In the genomic region with DNA sequence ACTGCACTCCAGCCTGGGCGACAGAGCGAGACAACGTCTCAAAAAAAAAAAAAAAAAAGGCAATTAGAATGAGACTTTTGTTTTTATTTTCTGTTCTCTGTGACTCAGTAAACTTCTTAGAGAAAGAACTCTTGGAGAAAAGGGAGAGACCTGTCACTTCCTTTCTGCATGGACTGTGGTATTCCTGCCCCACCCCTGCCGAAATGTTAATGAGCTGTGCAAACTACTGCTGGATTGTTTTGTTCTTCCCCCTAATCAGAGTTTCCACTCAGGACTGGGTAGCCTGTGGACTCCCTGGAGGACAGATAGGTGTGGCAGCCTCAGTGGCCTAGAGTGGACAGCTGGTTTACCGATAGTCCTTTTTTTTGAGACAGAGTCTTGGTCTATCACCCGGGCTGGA, we compare ENCODE assay signal across 21 cellular contexts. TPM values are rescaled to one million over a fixed set of nuclear protein-coding genes. Genes with fewer than 3 reads are reported as not detected.
DNase-seq lines count a peak whose midpoint lies in the region; ATAC-seq, FAIRE-seq and TF ChIP-seq lines count a peak whose summit lies in the region.
"Had no signal": no experiment of that assay in that cellular context is flagged by ENCODE, and none has a peak within 500 bp of the region (broad histone marks: within the 10 kb centered on the region; RNA-seq: fewer than 3 reads in every experiment).

No MANE protein-coding gene starts in this region.

- H4K20me1 ChIP-seq in BLaER1 treated with 17β-estradiol and CSF1 and Interleukin-3, amounts not matched to agents 10 nM and 100 nM, result peaks cover 0 to 9% (median 0%) of the 10 kb centered on the region in 11 experiments; a peak in 7 of 22 replicates
- H4K20me1 ChIP-seq in osteoblast (ENCODE audit: insufficient read depth, low read length) (peaks cover 18% of the 10 kb centered on the region), HepG2 (ENCODE audit: insufficient read depth, low read length) (no peaks in the 10 kb centered on the region)

- peak overlapping the region in 8 of 11 experiments; percentile 12 to 54 (median 36); a peak in 11 of 22 replicates for H3K9ac ChIP-seq in BLaER1 treated with 17β-estradiol and CSF1 and Interleukin-3, amounts not matched to agents 10 nM and 100 nM
- H3K9ac ChIP-seq in HepG2 (ENCODE audit: insufficient read depth, low read depth, low read length), result no peak overlapping the region

- H3K79me2 ChIP-seq in osteoblast (ENCODE audit: insufficient read depth, low read length), result peaks cover 50% of the 10 kb centered on the region
- H3K79me2 ChIP-seq in HepG2 (ENCODE audit: insufficient read depth, low read length), result no peaks in the 10 kb centered on the region

- no peak overlapping the region for H3K4me3 ChIP-seq in BLaER1 treated with 17β-estradiol and CSF1 and Interleukin-3, amounts not matched to agents 10 nM and 100 nM
- no peak overlapping the region for H3K4me3 ChIP-seq in esophagus (ENCODE audit: low read depth in 1 of 2, low read length in 2 of 2)
- H3K4me3 ChIP-seq in osteoblast (ENCODE audit: insufficient read depth, low read length), result no peak overlapping the region
- H3K4me3 ChIP-seq in HepG2 (replicated peaks in 1 of 3; ENCODE audit: insufficient read depth in 1 of 3, low read depth in 2 of 3, low read length in 3 of 3), result no peak overlapping the region
- H3K4me3 ChIP-seq: hepatocyte, right lobe of liver had no signal

- H3K4me2 ChIP-seq in BLaER1 treated with 17β-estradiol and CSF1 and Interleukin-3, amounts not matched to agents 10 nM and 100 nM, result peak overlapping the region; percentile 31 to 84 (median 66)
- H3K4me2 ChIP-seq in osteoblast (ENCODE audit: insufficient read depth, low read length), result no peak overlapping the region
- no peak overlapping the region for H3K4me2 ChIP-seq in HepG2 (ENCODE audit: low read depth, low read length)
- H3K4me2 ChIP-seq: hepatocyte had no signal

- ATAC-seq in HepG2 (no peak), T-cell (replicated peaks in 1 of 4) (no peak), HG02610 (IDR thresholded peaks at IDR 0.05; ENCODE audit: unreplicated experiment) (no peak)
- ATAC-seq: T-helper 17 cell had no signal

- H3K4me3 Mint-ChIP-seq in T-cell, result no peak overlapping the region
- H3K4me3 Mint-ChIP-seq: activated naive CD4-positive, alpha-beta T cell treated with anti-CD3 and anti-CD28 coated beads, Interleukin-2, amount 10 ng/mL, durations not matched to agents 7 days and 5 days; T-helper 17 cell had no signal

- TF ChIP-seq CTCF in osteoblast (IDR thresholded peaks at IDR 0.05; ENCODE audit: extremely low read depth, low read depth, low read length) (no peak), HepG2 (CRISPR knock-in tag; IDR thresholded peaks at IDR 0.05) (no peak)

- H3K36me3 ChIP-seq in BLaER1 treated with 17β-estradiol and CSF1 and Interleukin-3, amounts not matched to agents 10 nM and 100 nM, result peaks cover 0 to 26% (median 10%) of the 10 kb centered on the region in 11 experiments; a peak in 14 of 22 replicates
- H3K36me3 ChIP-seq in esophagus (ENCODE audit: control insufficient read depth in 2 of 2, insufficient read depth in 2 of 2, low read length in 1 of 2), result no peaks in the 10 kb centered on the region
- H3K36me3 ChIP-seq in osteoblast (ENCODE audit: insufficient read depth, low read length), result no peaks in the 10 kb centered on the region
- no peaks in the 10 kb centered on the region for H3K36me3 ChIP-seq in HepG2 (replicated peaks in 1 of 2; ENCODE audit: control insufficient read depth in 1 of 2, insufficient read depth in 2 of 2, low read length in 2 of 2)
- H3K36me3 ChIP-seq: right lobe of liver had no signal

- 59 to 69% methylated on average over 6 of the region's 6 CpGs for WGBS in esophagus, 2 donors
- 95% methylated on average over 6 of the region's 6 CpGs for WGBS in HepG2 (ENCODE audit: low lambda C conversion rate)

- TF ChIP-seq EP300 in HepG2 (IDR thresholded peaks at IDR 0.05; ENCODE audit: low read depth in 2 of 2, low read length in 2 of 2) (no peak), HepG2 (CRISPR knock-in tag; IDR thresholded peaks at IDR 0.05; ENCODE audit: borderline replicate concordance) (no peak)

- intact Hi-C loops in HepG2 (cut with micrococcal nuclease; ENCODE audit: unreplicated experiment), result no loop called here

- no peak overlapping the region for H3K27ac Mint-ChIP-seq in T-cell
- H3K27ac Mint-ChIP-seq: activated naive CD4-positive, alpha-beta T cell treated with anti-CD3 and anti-CD28 coated beads, Interleukin-2, amount 10 ng/mL, durations not matched to agents 7 days and 5 days had no signal

- H3K27me3 Mint-ChIP-seq in T-cell, result no peaks in the 10 kb centered on the region
- H3K27me3 Mint-ChIP-seq: activated naive CD4-positive, alpha-beta T cell treated with anti-CD3 and anti-CD28 coated beads, Interleukin-2, amount 10 ng/mL, durations not matched to agents 7 days and 5 days; T-helper 17 cell had no signal

- no peak for FAIRE-seq in HepG2 (lab: Jason Lieb, UNC)
- FAIRE-seq: HTR-8/SVneo had no signal

- H3K9me3 Mint-ChIP-seq in T-cell, result no peaks in the 10 kb centered on the region
- H3K9me3 Mint-ChIP-seq: activated naive CD4-positive, alpha-beta T cell treated with anti-CD3 and anti-CD28 coated beads, Interleukin-2, amount 10 ng/mL, durations not matched to agents 7 days and 5 days had no signal

- TF ChIP-seq RAD21 in HepG2 (CRISPR knock-in tag; IDR thresholded peaks at IDR 0.05), result no peak

- peaks cover 7% of the 10 kb centered on the region for H3K36me3 Mint-ChIP-seq in T-cell
- H3K36me3 Mint-ChIP-seq: activated naive CD4-positive, alpha-beta T cell treated with anti-CD3 and anti-CD28 coated beads, Interleukin-2, amount 10 ng/mL, durations not matched to agents 7 days and 5 days had no signal

- POLR2A ChIA-PET in HepG2 (lab: Yijun Ruan, JAX), result no interaction called here
- POLR2A ChIA-PET in T-cell (lab: Charles Lee), result interaction anchor here (0.6 to 0.7 kb wide), 2 partner anchors 113 to 809 kb away, joined by 3 to 7 read pairs; no protein-coding TSS in a partner anchor

- peaks cover 0 to 9% (median 7%) of the 10 kb centered on the region in 11 experiments; a peak in 10 of 22 replicates for H3K9me3 ChIP-seq in BLaER1 treated with 17β-estradiol and CSF1 and Interleukin-3, amounts not matched to agents 10 nM and 100 nM (replicated peaks in 1 of 11)
- H3K9me3 ChIP-seq in esophagus (ENCODE audit: control insufficient read depth in 2 of 2, insufficient read depth in 1 of 2, low read depth in 1 of 2, low read length in 1 of 2), result no peaks in the 10 kb centered on the region
- no peaks in the 10 kb centered on the region for H3K9me3 ChIP-seq in osteoblast (ENCODE audit: low read depth, low read length)
- H3K9me3 ChIP-seq in HepG2 (ENCODE audit: low read length), result no peaks in the 10 kb centered on the region
- H3K9me3 ChIP-seq: right lobe of liver had no signal

- peaks cover 0 to 26% (median 15%) of the 10 kb centered on the region in 3 donors for H3K4me1 Mint-ChIP-seq in T-cell

- peak overlapping the region in 10 of 11 experiments; percentile 19 to 69 (median 54); a peak in 18 of 22 replicates for H3K27ac ChIP-seq in BLaER1 treated with 17β-estradiol and CSF1 and Interleukin-3, amounts not matched to agents 10 nM and 100 nM
- H3K27ac ChIP-seq in esophagus (ENCODE audit: low read depth in 2 of 2, low read length in 1 of 2) (peak overlapping the region; percentile 34 to 70), osteoblast (ENCODE audit: low read depth, low read length) (no peak overlapping the region), HepG2 (ENCODE audit: extremely low read length, insufficient read depth, low read length) (no peak overlapping the region)
- H3K27ac ChIP-seq: hepatocyte, right lobe of liver had no signal

- no peaks in the 10 kb centered on the region for H3K27me3 ChIP-seq in BLaER1 treated with 17β-estradiol and CSF1 and Interleukin-3, amounts not matched to agents 10 nM and 100 nM
- no peaks in the 10 kb centered on the region for H3K27me3 ChIP-seq in esophagus (ENCODE audit: control insufficient read depth in 1 of 2, insufficient read depth in 2 of 2, low read length in 2 of 2)
- no peaks in the 10 kb centered on the region for H3K27me3 ChIP-seq in osteoblast (ENCODE audit: insufficient read depth, low read length)
- no peaks in the 10 kb centered on the region for H3K27me3 ChIP-seq in HepG2 (ENCODE audit: control insufficient read depth in 1 of 2, insufficient read depth in 2 of 2, low read length in 2 of 2)
- H3K27me3 ChIP-seq: hepatocyte, right lobe of liver had no signal

- peak; percentile 38 for DNase-seq in M059J (ENCODE audit: low read depth)
- DNase-seq in osteoblast (ENCODE audit: insufficient read length, low spot score, missing footprints), result peak; percentile 30
- DNase-seq in HepG2 (ENCODE audit: low spot score), result no peak
- no peak for DNase-seq in NCI-H1694 (lab: John Stamatoyannopoulos, UW)
- DNase-seq in T-cell, result no peak
- DNase-seq: activated CD4-positive, alpha-beta T cell treated with anti-CD3 and anti-CD28 coated beads, Interleukin-2, amount 50 U/mL, for 1 hour; activated naive CD4-positive, alpha-beta T cell treated with anti-CD3 and anti-CD28 coated beads, Interleukin-2, amount 10 ng/mL, durations not matched to agents 7 days and 5 days; cortex of kidney; NCI-H187 treated with DMSO at 0.1 percent for 48 hours; NCI-H510A; right lobe of liver; SHP77 treated with DMSO at 0.1 percent for 48 hours; T-helper 17 cell had no signal

- no peak for TF ChIP-seq POLR2A in HepG2 (IDR thresholded peaks at IDR 0.05; ENCODE audit: insufficient read depth in 1 of 2, low read depth in 2 of 2, low read length in 2 of 2)

- no peak overlapping the region for H2AFZ ChIP-seq in osteoblast (ENCODE audit: low read length)
- no peak overlapping the region for H2AFZ ChIP-seq in HepG2 (ENCODE audit: low read length)
- H2AFZ ChIP-seq: hepatocyte had no signal

- CTCF ChIA-PET in HepG2 (lab: Yijun Ruan, JAX; ENCODE audit: low intra/inter-chr PET ratio, low total read pairs) (no interaction called here), T-cell (lab: Charles Lee) (interaction anchor here in 1 of 2 donors (0.5 to 0.6 kb wide), 2 partner anchors 78 to 160 kb away, joined by 3 read pairs; a partner anchor contains a TSS)

- no TSS peak for BruUV-seq in HepG2 (replicated peaks; lab: Mats Ljungman, UMichigan)

- in situ Hi-C loops in HepG2 (cut with HindIII; ENCODE audit: extremely low pct_ligation_motif_present, low pct_unique_long_range_greater_than_20kb), result no loop called here

- peaks cover 56 to 74% (median 64%) of the 10 kb centered on the region in 10 experiments for H3K4me1 ChIP-seq in BLaER1 treated with 17β-estradiol and CSF1 and Interleukin-3, amounts not matched to agents 10 nM and 100 nM
- H3K4me1 ChIP-seq in esophagus (ENCODE audit: control insufficient read depth in 2 of 2, insufficient read depth in 2 of 2, low read length in 1 of 2) (peaks cover 0 to 8% of the 10 kb centered on the region in 2 donors), osteoblast (ENCODE audit: insufficient read depth, low read length) (no peaks in the 10 kb centered on the region), HepG2 (ENCODE audit: insufficient read depth, low read length) (peaks cover 24% of the 10 kb centered on the region)
- H3K4me1 ChIP-seq: right lobe of liver had no signal

RNA-seq across cellular contexts. Expression of a gene that starts 7.2 kb away (rescaled TPM):
- 166 and 215 TPM in 2 replicates for total RNA-seq in M059J (2014; rRNA removed; shearing (Covaris generic))
- polyA plus RNA-seq in esophagus (10 to 100 TPM; 35.9 to 39.6 TPM), HepG2 (2011; rRNA removed) (34.4 and 40.2 TPM in 2 replicates)
- total RNA-seq in osteoblast (86.0 and 113 TPM in 2 replicates), HepG2 (2016; rRNA removed; fragmentation: Illumina TruSeq; extraction: Trizol) (15.5 and 29.2 TPM in 2 replicates), T-cell (10 to 100 TPM; 31.6 to 38.2 (median 36.1) TPM)
- 11.6 and 13.4 TPM in 2 replicates for total RNA-seq in HepG2 (2016; cell fraction: cytosol; rRNA removed; fragmentation: Illumina TruSeq; extraction: Trizol; ENCODE audit: low read depth)
- 15.3 and 31.7 TPM in 2 replicates for total RNA-seq in HepG2 (2016; cell fraction: insoluble cytoplasmic fraction; rRNA removed; fragmentation: Illumina TruSeq; extraction: Trizol)
- total RNA-seq in HepG2 (2016; cell fraction: membrane; rRNA removed; fragmentation: Illumina TruSeq; extraction: Trizol), result 31.9 and 37.8 TPM in 2 replicates
- total RNA-seq in HepG2 (2016; cell fraction: nucleus; rRNA removed; fragmentation: Illumina TruSeq; extraction: Trizol), result 27.3 and 30.0 TPM in 2 replicates
- 26.3 and 36.7 TPM in 2 replicates for polyA plus RNA-seq in HepG2 (2011; cell fraction: cytosol; rRNA removed)
- 59.9 and 63.5 TPM in 2 replicates for polyA plus RNA-seq in HepG2 (2011; cell fraction: nucleus; rRNA removed)
- 41.7 and 43.9 TPM in 2 replicates for polyA plus RNA-seq in HepG2 (2012)
- polyA plus RNA-seq in HepG2 (2016; cell fraction: cytosol; fragmentation: Illumina TruSeq; extraction: Trizol; ENCODE audit: low read depth), result 14.9 and 22.9 TPM in 2 replicates
- 19.9 and 25.2 TPM in 2 replicates for polyA plus RNA-seq in HepG2 (2016; cell fraction: insoluble cytoplasmic fraction; fragmentation: Illumina TruSeq; extraction: Trizol; ENCODE audit: low read depth)
- 32.6 and 36.0 TPM in 2 replicates for polyA plus RNA-seq in HepG2 (2016; cell fraction: membrane; fragmentation: Illumina TruSeq; extraction: Trizol; ENCODE audit: low read depth)
- 60.5 and 64.6 TPM in 2 replicates for polyA plus RNA-seq in HepG2 (2016; cell fraction: nucleus; fragmentation: Illumina TruSeq; extraction: Trizol; ENCODE audit: insufficient read depth, low read depth)
- polyA minus RNA-seq in HepG2 (2011; rRNA and poly(A)+ RNA removed; ENCODE audit: low replicate concordance), result 12.9 and 44.2 TPM in 2 replicates
- polyA minus RNA-seq in HepG2 (2011; cell fraction: cytosol; rRNA and poly(A)+ RNA removed), result 18.8 and 24.3 TPM in 2 replicates
- polyA minus RNA-seq in HepG2 (2011; cell fraction: nucleus; rRNA and poly(A)+ RNA removed), result 14.2 and 16.0 TPM in 2 replicates

RNA-seq across cellular contexts. Expression of a gene that starts 12.6 kb away (rescaled TPM):
- 15.0 and 15.8 TPM in 2 replicates for total RNA-seq in M059J (2014; rRNA removed; shearing (Covaris generic))
- polyA plus RNA-seq in esophagus, result 100 to 1,000 TPM in 1 of 2 donors, 10 to 100 TPM in 1; 37.0 to 102 TPM
- total RNA-seq in osteoblast, result 44.8 and 46.0 TPM in 2 replicates
- total RNA-seq in HepG2 (2016; rRNA removed; fragmentation: Illumina TruSeq; extraction: Trizol), result 37.3 and 56.9 TPM in 2 replicates
- 25.5 and 29.1 TPM in 2 replicates for total RNA-seq in HepG2 (2016; cell fraction: cytosol; rRNA removed; fragmentation: Illumina TruSeq; extraction: Trizol; ENCODE audit: low read depth)
- total RNA-seq in HepG2 (2016; cell fraction: insoluble cytoplasmic fraction; rRNA removed; fragmentation: Illumina TruSeq; extraction: Trizol), result 43.9 and 57.2 TPM in 2 replicates
- total RNA-seq in HepG2 (2016; cell fraction: membrane; rRNA removed; fragmentation: Illumina TruSeq; extraction: Trizol), result 16.2 and 21.8 TPM in 2 replicates
- 54.3 and 62.8 TPM in 2 replicates for total RNA-seq in HepG2 (2016; cell fraction: nucleus; rRNA removed; fragmentation: Illumina TruSeq; extraction: Trizol)
- 48.7 and 49.0 TPM in 2 replicates for polyA plus RNA-seq in HepG2 (2011; rRNA removed)
- polyA plus RNA-seq in HepG2 (2011; cell fraction: cytosol; rRNA removed), result 15.2 and 20.9 TPM in 2 replicates
- 310 and 328 TPM in 2 replicates for polyA plus RNA-seq in HepG2 (2011; cell fraction: nucleus; rRNA removed)
- 47.0 and 48.8 TPM in 2 replicates for polyA plus RNA-seq in HepG2 (2012)
- polyA plus RNA-seq in HepG2 (2016; cell fraction: cytosol; fragmentation: Illumina TruSeq; extraction: Trizol; ENCODE audit: low read depth), result 11.6 and 12.4 TPM in 2 replicates
- polyA plus RNA-seq in HepG2 (2016; cell fraction: insoluble cytoplasmic fraction; fragmentation: Illumina TruSeq; extraction: Trizol; ENCODE audit: low read depth), result 45.6 and 50.0 TPM in 2 replicates
- polyA plus RNA-seq in HepG2 (2016; cell fraction: membrane; fragmentation: Illumina TruSeq; extraction: Trizol; ENCODE audit: low read depth), result 10.2 and 11.6 TPM in 2 replicates
- polyA plus RNA-seq in HepG2 (2016; cell fraction: nucleus; fragmentation: Illumina TruSeq; extraction: Trizol; ENCODE audit: insufficient read depth, low read depth), result 113 and 119 TPM in 2 replicates
- 17.1 and 19.6 TPM in 2 replicates for polyA minus RNA-seq in HepG2 (2011; rRNA and poly(A)+ RNA removed; ENCODE audit: low replicate concordance)
- 6.7 and 10.6 TPM in 2 replicates for polyA minus RNA-seq in HepG2 (2011; cell fraction: cytosol; rRNA and poly(A)+ RNA removed)
- 142 and 151 TPM in 2 replicates for polyA minus RNA-seq in HepG2 (2011; cell fraction: nucleus; rRNA and poly(A)+ RNA removed)
- 100 to 1,000 TPM; 134 to 170 (median 158) TPM for total RNA-seq in T-cell

RNA-seq across cellular contexts. Expression of a gene that starts 33.9 kb away (rescaled TPM):
- not detected in 2 replicates for total RNA-seq in M059J (2014; rRNA removed; shearing (Covaris generic))
- 1 to 10 TPM; 6.3 to 7.9 TPM for polyA plus RNA-seq in esophagus
- 0.36 and 0.59 TPM in 2 replicates for total RNA-seq in osteoblast
- not detected in 2 replicates for total RNA-seq in HepG2 (2016; rRNA removed; fragmentation: Illumina TruSeq; extraction: Trizol)
- total RNA-seq in HepG2 (2016; cell fraction: cytosol; rRNA removed; fragmentation: Illumina TruSeq; extraction: Trizol; ENCODE audit: low read depth), result not detected in 2 replicates
- not detected in 2 replicates for total RNA-seq in HepG2 (2016; cell fraction: insoluble cytoplasmic fraction; rRNA removed; fragmentation: Illumina TruSeq; extraction: Trizol)
- total RNA-seq in HepG2 (2016; cell fraction: membrane; rRNA removed; fragmentation: Illumina TruSeq; extraction: Trizol), result not detected in 2 replicates
- total RNA-seq in HepG2 (2016; cell fraction: nucleus; rRNA removed; fragmentation: Illumina TruSeq; extraction: Trizol), result not detected in 2 replicates
- 0.11 and 0.24 TPM in 2 replicates for polyA plus RNA-seq in HepG2 (2011; rRNA removed)
- 0.03 TPM in 2 replicates for polyA plus RNA-seq in HepG2 (2011; cell fraction: cytosol; rRNA removed)
- polyA plus RNA-seq in HepG2 (2011; cell fraction: nucleus; rRNA removed), result 3.2 and 3.4 TPM in 2 replicates
- 0.09 TPM in 2 replicates for polyA plus RNA-seq in HepG2 (2012)
- not detected in 2 replicates for polyA plus RNA-seq in HepG2 (2016; cell fraction: cytosol; fragmentation: Illumina TruSeq; extraction: Trizol; ENCODE audit: low read depth)
- polyA plus RNA-seq in HepG2 (2016; cell fraction: insoluble cytoplasmic fraction; fragmentation: Illumina TruSeq; extraction: Trizol; ENCODE audit: low read depth), result not detected in 2 replicates
- polyA plus RNA-seq in HepG2 (2016; cell fraction: membrane; fragmentation: Illumina TruSeq; extraction: Trizol; ENCODE audit: low read depth), result not detected in 2 replicates
- polyA plus RNA-seq in HepG2 (2016; cell fraction: nucleus; fragmentation: Illumina TruSeq; extraction: Trizol; ENCODE audit: insufficient read depth, low read depth), result not detected in 2 replicates
- polyA minus RNA-seq in HepG2 (2011; rRNA and poly(A)+ RNA removed; ENCODE audit: low replicate concordance), result not detected in 2 replicates
- polyA minus RNA-seq in HepG2 (2011; cell fraction: cytosol; rRNA and poly(A)+ RNA removed), result not detected in 2 replicates
- 0.25 and 0.26 TPM in 2 replicates for polyA minus RNA-seq in HepG2 (2011; cell fraction: nucleus; rRNA and poly(A)+ RNA removed)
- total RNA-seq in T-cell, result under 1 TPM in 1 of 5 donors, not detected in 4; 0.54 TPM
- total RNA-seq: kidney epithelial cell, T-helper 17 cell had no signal

RNA-seq across cellular contexts. Expression of a gene that starts 38.5 kb away (rescaled TPM):
- not detected in 2 replicates for total RNA-seq in M059J (2014; rRNA removed; shearing (Covaris generic))
- under 1 TPM; 0.24 to 0.33 TPM for polyA plus RNA-seq in esophagus
- total RNA-seq in osteoblast, result not detected in 2 replicates
- 0.24 TPM in 1 of 2 replicates, not detected in the other for total RNA-seq in HepG2 (2016; rRNA removed; fragmentation: Illumina TruSeq; extraction: Trizol)
- 0.26 and 0.61 TPM in 2 replicates for total RNA-seq in HepG2 (2016; cell fraction: cytosol; rRNA removed; fragmentation: Illumina TruSeq; extraction: Trizol; ENCODE audit: low read depth)
- total RNA-seq in HepG2 (2016; cell fraction: insoluble cytoplasmic fraction; rRNA removed; fragmentation: Illumina TruSeq; extraction: Trizol), result 0.11 TPM in 1 of 2 replicates, not detected in the other
- 0.21 and 0.31 TPM in 2 replicates for total RNA-seq in HepG2 (2016; cell fraction: membrane; rRNA removed; fragmentation: Illumina TruSeq; extraction: Trizol)
- total RNA-seq in HepG2 (2016; cell fraction: nucleus; rRNA removed; fragmentation: Illumina TruSeq; extraction: Trizol), result not detected in 2 replicates
- 0.48 and 0.63 TPM in 2 replicates for polyA plus RNA-seq in HepG2 (2011; rRNA removed)
- polyA plus RNA-seq in HepG2 (2011; cell fraction: cytosol; rRNA removed), result 0.33 and 0.58 TPM in 2 replicates
- polyA plus RNA-seq in HepG2 (2011; cell fraction: nucleus; rRNA removed), result 3.2 and 3.7 TPM in 2 replicates
- polyA plus RNA-seq in HepG2 (2012), result 0.17 and 0.36 TPM in 2 replicates
- 0.16 TPM in 1 of 2 replicates, not detected in the other for polyA plus RNA-seq in HepG2 (2016; cell fraction: cytosol; fragmentation: Illumina TruSeq; extraction: Trizol; ENCODE audit: low read depth)
- not detected in 2 replicates for polyA plus RNA-seq in HepG2 (2016; cell fraction: insoluble cytoplasmic fraction; fragmentation: Illumina TruSeq; extraction: Trizol; ENCODE audit: low read depth)
- polyA plus RNA-seq in HepG2 (2016; cell fraction: membrane; fragmentation: Illumina TruSeq; extraction: Trizol; ENCODE audit: low read depth), result not detected in 2 replicates
- polyA plus RNA-seq in HepG2 (2016; cell fraction: nucleus; fragmentation: Illumina TruSeq; extraction: Trizol; ENCODE audit: insufficient read depth, low read depth), result not detected in 2 replicates
- polyA minus RNA-seq in HepG2 (2011; rRNA and poly(A)+ RNA removed; ENCODE audit: low replicate concordance), result not detected in 2 replicates
- not detected in 2 replicates for polyA minus RNA-seq in HepG2 (2011; cell fraction: cytosol; rRNA and poly(A)+ RNA removed)
- polyA minus RNA-seq in HepG2 (2011; cell fraction: nucleus; rRNA and poly(A)+ RNA removed), result 0.50 TPM in 1 of 2 replicates, not detected in the other
- 1 to 10 TPM in 1 of 5 donors, under 1 TPM in 2, not detected in 2; 0.40 to 1.6 (median 0.59) TPM for total RNA-seq in T-cell
- total RNA-seq: hepatocyte, right lobe of liver, subcutaneous adipose tissue, T-helper 17 cell had no signal

RNA-seq across cellular contexts. Expression of a gene that starts 41.1 kb away (rescaled TPM):
- 0.25 TPM in 1 of 2 replicates, not detected in the other for total RNA-seq in M059J (2014; rRNA removed; shearing (Covaris generic))
- polyA plus RNA-seq in esophagus (under 1 TPM; 0.27 to 0.53 TPM), HepG2 (2011; rRNA removed) (1.9 and 2.9 TPM in 2 replicates)
- total RNA-seq in osteoblast (not detected in 2 replicates), HepG2 (2016; rRNA removed; fragmentation: Illumina TruSeq; extraction: Trizol) (0.35 and 0.60 TPM in 2 replicates), T-cell (under 1 TPM in 3 of 5 donors, not detected in 2; 0.38 to 0.54 (median 0.53) TPM)
- total RNA-seq in HepG2 (2016; cell fraction: cytosol; rRNA removed; fragmentation: Illumina TruSeq; extraction: Trizol; ENCODE audit: low read depth), result not detected in 2 replicates
- 0.50 TPM in 1 of 2 replicates, not detected in the other for total RNA-seq in HepG2 (2016; cell fraction: insoluble cytoplasmic fraction; rRNA removed; fragmentation: Illumina TruSeq; extraction: Trizol)
- total RNA-seq in HepG2 (2016; cell fraction: membrane; rRNA removed; fragmentation: Illumina TruSeq; extraction: Trizol), result not detected in 2 replicates
- total RNA-seq in HepG2 (2016; cell fraction: nucleus; rRNA removed; fragmentation: Illumina TruSeq; extraction: Trizol), result 0.81 and 1.0 TPM in 2 replicates
- 1.2 and 1.4 TPM in 2 replicates for polyA plus RNA-seq in HepG2 (2011; cell fraction: cytosol; rRNA removed)
- 10.2 and 14.0 TPM in 2 replicates for polyA plus RNA-seq in HepG2 (2011; cell fraction: nucleus; rRNA removed)
- polyA plus RNA-seq in HepG2 (2012), result 0.63 and 1.1 TPM in 2 replicates
- polyA plus RNA-seq in HepG2 (2016; cell fraction: cytosol; fragmentation: Illumina TruSeq; extraction: Trizol; ENCODE audit: low read depth), result not detected in 2 replicates
- not detected in 2 replicates for polyA plus RNA-seq in HepG2 (2016; cell fraction: insoluble cytoplasmic fraction; fragmentation: Illumina TruSeq; extraction: Trizol; ENCODE audit: low read depth)
- not detected in 2 replicates for polyA plus RNA-seq in HepG2 (2016; cell fraction: membrane; fragmentation: Illumina TruSeq; extraction: Trizol; ENCODE audit: low read depth)
- 1.8 and 2.1 TPM in 2 replicates for polyA plus RNA-seq in HepG2 (2016; cell fraction: nucleus; fragmentation: Illumina TruSeq; extraction: Trizol; ENCODE audit: insufficient read depth, low read depth)
- polyA minus RNA-seq in HepG2 (2011; rRNA and poly(A)+ RNA removed; ENCODE audit: low replicate concordance), result 1.3 TPM in 1 of 2 replicates, not detected in the other
- polyA minus RNA-seq in HepG2 (2011; cell fraction: cytosol; rRNA and poly(A)+ RNA removed), result not detected in 2 replicates
- 0.99 TPM in 1 of 2 replicates, not detected in the other for polyA minus RNA-seq in HepG2 (2011; cell fraction: nucleus; rRNA and poly(A)+ RNA removed)
- total RNA-seq: epithelial cell of proximal tubule, hepatocyte, kidney epithelial cell, right lobe of liver had no signal

Comparison
In these comparisons a context has a peak if more than half of its experiments do, and no peak if none do; other contexts are left out.
1. H3K27ac ChIP-seq: peak in BLaER1 treated with 17β-estradiol and CSF1 and Interleukin-3, amounts not matched to agents 10 nM and 100 nM (10 of 11) and esophagus (2 of 2); none in osteoblast (single experiment) and HepG2 (single experiment).
2. H3K4me2 ChIP-seq: peak in BLaER1 treated with 17β-estradiol and CSF1 and Interleukin-3, amounts not matched to agents 10 nM and 100 nM (11 of 11); none in osteoblast (single experiment) and HepG2 (single experiment).
3. DNase-seq: peak in M059J (single experiment) and osteoblast (single experiment); none in HepG2 (single experiment), NCI-H1694 (single experiment) and T-cell (0 of 34).